17 cellular contexts compared by ENCODE assay signal in the genomic region with DNA sequence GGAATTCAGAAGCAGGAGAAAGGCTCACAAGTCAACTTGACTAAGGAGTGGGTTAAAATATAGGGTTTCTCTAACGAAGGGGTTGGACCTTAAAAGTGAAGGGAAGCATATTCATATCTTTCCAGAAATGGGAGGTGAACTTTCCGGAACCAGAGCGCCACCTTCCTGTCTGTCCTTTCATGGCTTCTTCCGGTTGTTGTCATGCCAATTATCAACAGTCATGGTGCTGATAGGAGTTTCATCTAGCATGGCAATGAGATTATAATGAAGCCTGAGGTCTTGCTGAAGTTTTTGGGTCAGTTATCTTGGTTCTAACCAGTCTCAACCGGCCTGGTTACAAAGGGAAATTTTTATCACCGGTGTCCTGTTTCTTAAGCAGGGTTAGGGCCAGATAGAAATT.
DNase-seq lines count a peak whose midpoint lies in the region; ATAC-seq, FAIRE-seq and TF ChIP-seq lines count a peak whose summit lies in the region.
"Had no signal": no experiment of that assay in that cellular context is flagged by ENCODE, and none has a peak within 500 bp of the region (broad histone marks: within the 10 kb centered on the region; RNA-seq: fewer than 3 reads in every experiment).

No MANE protein-coding gene starts in this region.

- no peaks in the 10 kb centered on the region for H3K4me1 Mint-ChIP-seq in activated CD4-positive, alpha-beta T cell treated with anti-CD3 and anti-CD28 coated beads, Interleukin-2, amount 10 ng/mL, durations not matched to agents 7 days and 5 days
- H3K4me1 Mint-ChIP-seq: activated CD4-positive, alpha-beta T cell treated with anti-CD3 and anti-CD28 coated beads for 36 hours had no signal

- no peaks in the 10 kb centered on the region for H3K36me3 ChIP-seq in WERI-Rb-1
- H3K36me3 ChIP-seq: heart right ventricle, MG63, uterus had no signal

- no peak for FAIRE-seq in D721Med (lab: Jason Lieb, UNC)
- FAIRE-seq: small intestine had no signal

- POLR2A ChIA-PET in activated CD4-positive, alpha-beta T cell treated with anti-CD3 and anti-CD28 coated beads, Interleukin-2, amount 10 ng/mL, durations not matched to agents 7 days and 5 days (lab: Charles Lee), result no interaction called here

- H3K36me3 Mint-ChIP-seq in activated CD4-positive, alpha-beta T cell treated with anti-CD3 and anti-CD28 coated beads, Interleukin-2, amount 10 ng/mL, durations not matched to agents 7 days and 5 days (ENCODE audit: low read depth), result no peaks in the 10 kb centered on the region

- no peaks in the 10 kb centered on the region for H3K9me3 ChIP-seq in WERI-Rb-1 (ENCODE audit: severe bottlenecking)
- H3K9me3 ChIP-seq: Caco-2, MG63, psoas muscle, uterus had no signal

- no peak overlapping the region for H3K4me3 ChIP-seq in WERI-Rb-1 (ENCODE audit: low read depth, low read length)
- H3K4me3 ChIP-seq: heart right ventricle, MG63, psoas muscle, uterus had no signal

- no peak overlapping the region for H3K27ac Mint-ChIP-seq in activated CD4-positive, alpha-beta T cell treated with anti-CD3 and anti-CD28 coated beads, Interleukin-2, amount 10 ng/mL, durations not matched to agents 7 days and 5 days
- H3K27ac Mint-ChIP-seq: activated CD4-positive, alpha-beta T cell treated with anti-CD3 and anti-CD28 coated beads for 36 hours had no signal

- H3K27me3 Mint-ChIP-seq in activated CD4-positive, alpha-beta T cell treated with anti-CD3 and anti-CD28 coated beads, Interleukin-2, amount 10 ng/mL, durations not matched to agents 7 days and 5 days, result no peaks in the 10 kb centered on the region
- H3K27me3 Mint-ChIP-seq: activated CD4-positive, alpha-beta T cell treated with anti-CD3 and anti-CD28 coated beads for 36 hours had no signal

- no peak for DNase-seq in D721Med (ENCODE audit: insufficient read length, low spot score)
- peak; percentile 41 for DNase-seq in HT-29 (ENCODE audit: low spot score)
- peak; percentile 12 for DNase-seq in WERI-Rb-1
- DNase-seq in iris pigment epithelial cell (ENCODE audit: low read depth), result peak; percentile 1
- DNase-seq in activated CD4-positive, alpha-beta T cell treated with anti-CD3 and anti-CD28 coated beads, Interleukin-2, amount 10 ng/mL, durations not matched to agents 7 days and 5 days, result no peak
- no peak for DNase-seq in epidermal melanocyte (ENCODE audit: insufficient read length, low spot score)
- DNase-seq: activated CD4-positive, alpha-beta T cell treated with anti-CD3 and anti-CD28 coated beads for 36 hours; Caco-2; heart right ventricle; MG63; NCI-H1694 treated with DMSO at 0.1 percent for 48 hours; psoas muscle; stimulated activated CD4-positive, alpha-beta T cell treated with anti-CD3 and anti-CD28 coated beads, Interleukin-4, amount 100 ng/mL, for 1 hour; T1000; uterus had no signal

- no peak overlapping the region for H3K27ac ChIP-seq in WERI-Rb-1
- H3K27ac ChIP-seq: heart right ventricle, psoas muscle, uterus had no signal

- ATAC-seq in HG03108 (IDR thresholded peaks at IDR 0.05; ENCODE audit: unreplicated experiment), result no peak
- ATAC-seq: activated CD4-positive, alpha-beta T cell treated with anti-CD3 and anti-CD28 coated beads for 36 hours; heart right ventricle; psoas muscle had no signal

- CTCF ChIA-PET in activated CD4-positive, alpha-beta T cell treated with anti-CD3 and anti-CD28 coated beads, Interleukin-2, amount 10 ng/mL, durations not matched to agents 7 days and 5 days (lab: Charles Lee), result no interaction called here

- H3K4me3 Mint-ChIP-seq in activated CD4-positive, alpha-beta T cell treated with anti-CD3 and anti-CD28 coated beads, Interleukin-2, amount 10 ng/mL, durations not matched to agents 7 days and 5 days, result no peak overlapping the region
- H3K4me3 Mint-ChIP-seq: activated CD4-positive, alpha-beta T cell treated with anti-CD3 and anti-CD28 coated beads for 36 hours had no signal

- TF ChIP-seq CTCF in D721Med (IDR thresholded peaks at IDR 0.05; ENCODE audit: insufficient read depth, missing control alignments) (peak; percentile 25), WERI-Rb-1 (IDR thresholded peaks at IDR 0.05; ENCODE audit: low read depth, low read length) (peak; percentile 41; the same call in 1 of the 2 replicates)

- no peaks in the 10 kb centered on the region for H3K9me3 Mint-ChIP-seq in activated CD4-positive, alpha-beta T cell treated with anti-CD3 and anti-CD28 coated beads, Interleukin-2, amount 10 ng/mL, durations not matched to agents 7 days and 5 days

- H3K27me3 ChIP-seq in WERI-Rb-1 (ENCODE audit: insufficient read depth, low read depth, severe bottlenecking), result no peaks in the 10 kb centered on the region
- H3K27me3 ChIP-seq: heart right ventricle, MG63, uterus had no signal

Comparison
In these comparisons a context has a peak if more than half of its experiments do, and no peak if none do; other contexts are left out.
1. DNase-seq: peak in HT-29 (single experiment), WERI-Rb-1 (single experiment) and iris pigment epithelial cell (single experiment); none in D721Med (single experiment), activated CD4-positive, alpha-beta T cell treated with anti-CD3 and anti-CD28 coated beads, Interleukin-2, amount 10 ng/mL, durations not matched to agents 7 days and 5 days (single experiment) and epidermal melanocyte (single experiment).